In genomic region chr1:39943471-39944290, GRCh38 we compare ENCODE assay signal across 2 cellular contexts.
TF ChIP-seq lines count a peak whose summit lies in the region.

No MANE protein-coding gene starts in this region.

TF ChIP-seq in GM23338, 12 proteins besides CTCF, POLR2A, EP300 and RAD21:
- no peak for TF ChIP-seq CREB1 (CRISPR knock-in tag; IDR thresholded peaks at IDR 0.05; ENCODE audit: low read depth)
- no peak for TF ChIP-seq REST (IDR thresholded peaks at IDR 0.05; ENCODE audit: unreplicated experiment)
- no peak for TF ChIP-seq STAT1 (IDR thresholded peaks at IDR 0.05; ENCODE audit: unreplicated experiment)
- no peak for TF ChIP-seq EZH2phosphoT487 (IDR thresholded peaks at IDR 0.05; ENCODE audit: unreplicated experiment)
- no peak for TF ChIP-seq POLR2AphosphoS5 (IDR thresholded peaks at IDR 0.05; ENCODE audit: low read depth)
- no peak for TF ChIP-seq ZNF331 (CRISPR knock-in tag; IDR thresholded peaks at IDR 0.05; ENCODE audit: low read depth)
- TF ChIP-seq, protein P1, sequence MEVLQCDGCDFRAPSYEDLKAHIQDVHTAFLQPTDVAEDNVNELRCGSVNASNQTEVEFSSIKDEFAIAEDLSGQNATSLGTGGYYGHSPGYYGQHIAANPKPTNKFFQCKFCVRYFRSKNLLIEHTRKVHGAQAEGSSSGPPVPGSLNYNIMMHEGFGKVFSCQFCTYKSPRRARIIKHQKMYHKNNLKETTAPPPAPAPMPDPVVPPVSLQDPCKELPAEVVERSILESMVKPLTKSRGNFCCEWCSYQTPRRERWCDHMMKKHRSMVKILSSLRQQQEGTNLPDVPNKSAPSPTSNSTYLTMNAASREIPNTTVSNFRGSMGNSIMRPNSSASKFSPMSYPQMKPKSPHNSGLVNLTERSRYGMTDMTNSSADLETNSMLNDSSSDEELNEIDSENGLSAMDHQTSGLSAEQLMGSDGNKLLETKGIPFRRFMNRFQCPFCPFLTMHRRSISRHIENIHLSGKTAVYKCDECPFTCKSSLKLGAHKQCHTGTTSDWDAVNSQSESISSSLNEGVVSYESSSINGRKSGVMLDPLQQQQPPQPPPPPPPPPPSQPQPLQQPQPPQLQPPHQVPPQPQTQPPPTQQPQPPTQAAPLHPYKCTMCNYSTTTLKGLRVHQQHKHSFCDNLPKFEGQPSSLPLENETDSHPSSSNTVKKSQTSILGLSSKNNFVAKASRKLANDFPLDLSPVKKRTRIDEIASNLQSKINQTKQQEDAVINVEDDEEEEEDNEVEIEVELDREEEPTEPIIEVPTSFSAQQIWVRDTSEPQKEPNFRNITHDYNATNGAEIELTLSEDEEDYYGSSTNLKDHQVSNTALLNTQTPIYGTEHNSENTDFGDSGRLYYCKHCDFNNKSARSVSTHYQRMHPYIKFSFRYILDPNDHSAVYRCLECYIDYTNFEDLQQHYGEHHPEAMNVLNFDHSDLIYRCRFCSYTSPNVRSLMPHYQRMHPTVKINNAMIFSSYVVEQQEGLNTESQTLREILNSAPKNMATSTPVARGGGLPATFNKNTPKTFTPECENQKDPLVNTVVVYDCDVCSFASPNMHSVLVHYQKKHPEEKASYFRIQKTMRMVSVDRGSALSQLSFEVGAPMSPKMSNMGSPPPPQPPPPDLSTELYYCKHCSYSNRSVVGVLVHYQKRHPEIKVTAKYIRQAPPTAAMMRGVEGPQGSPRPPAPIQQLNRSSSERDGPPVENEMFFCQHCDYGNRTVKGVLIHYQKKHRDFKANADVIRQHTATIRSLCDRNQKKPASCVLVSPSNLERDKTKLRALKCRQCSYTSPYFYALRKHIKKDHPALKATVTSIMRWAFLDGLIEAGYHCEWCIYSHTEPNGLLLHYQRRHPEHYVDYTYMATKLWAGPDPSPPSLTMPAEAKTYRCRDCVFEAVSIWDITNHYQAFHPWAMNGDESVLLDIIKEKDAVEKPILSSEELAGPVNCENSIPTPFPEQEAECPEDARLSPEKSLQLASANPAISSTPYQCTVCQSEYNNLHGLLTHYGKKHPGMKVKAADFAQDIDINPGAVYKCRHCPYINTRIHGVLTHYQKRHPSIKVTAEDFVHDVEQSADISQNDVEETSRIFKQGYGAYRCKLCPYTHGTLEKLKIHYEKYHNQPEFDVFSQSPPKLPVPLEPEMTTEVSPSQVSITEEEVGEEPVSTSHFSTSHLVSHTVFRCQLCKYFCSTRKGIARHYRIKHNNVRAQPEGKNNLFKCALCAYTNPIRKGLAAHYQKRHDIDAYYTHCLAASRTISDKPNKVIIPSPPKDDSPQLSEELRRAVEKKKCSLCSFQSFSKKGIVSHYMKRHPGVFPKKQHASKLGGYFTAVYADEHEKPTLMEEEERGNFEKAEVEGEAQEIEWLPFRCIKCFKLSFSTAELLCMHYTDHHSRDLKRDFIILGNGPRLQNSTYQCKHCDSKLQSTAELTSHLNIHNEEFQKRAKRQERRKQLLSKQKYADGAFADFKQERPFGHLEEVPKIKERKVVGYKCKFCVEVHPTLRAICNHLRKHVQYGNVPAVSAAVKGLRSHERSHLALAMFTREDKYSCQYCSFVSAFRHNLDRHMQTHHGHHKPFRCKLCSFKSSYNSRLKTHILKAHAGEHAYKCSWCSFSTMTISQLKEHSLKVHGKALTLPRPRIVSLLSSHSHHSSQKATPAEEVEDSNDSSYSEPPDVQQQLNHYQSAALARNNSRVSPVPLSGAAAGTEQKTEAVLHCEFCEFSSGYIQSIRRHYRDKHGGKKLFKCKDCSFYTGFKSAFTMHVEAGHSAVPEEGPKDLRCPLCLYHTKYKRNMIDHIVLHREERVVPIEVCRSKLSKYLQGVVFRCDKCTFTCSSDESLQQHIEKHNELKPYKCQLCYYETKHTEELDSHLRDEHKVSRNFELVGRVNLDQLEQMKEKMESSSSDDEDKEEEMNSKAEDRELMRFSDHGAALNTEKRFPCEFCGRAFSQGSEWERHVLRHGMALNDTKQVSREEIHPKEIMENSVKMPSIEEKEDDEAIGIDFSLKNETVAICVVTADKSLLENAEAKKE (CRISPR knock-in tag; IDR thresholded peaks at IDR 0.05), result no peak
- TF ChIP-seq JUNB (IDR thresholded peaks at IDR 0.05; ENCODE audit: unreplicated experiment), result no peak
- TF ChIP-seq NANOG (IDR thresholded peaks at IDR 0.05; ENCODE audit: borderline replicate concordance), result no peak
- TF ChIP-seq ZNF114 (CRISPR knock-in tag; IDR thresholded peaks at IDR 0.05), result no peak
- no peak for TF ChIP-seq EZH2 (IDR thresholded peaks at IDR 0.05; ENCODE audit: low read depth, unreplicated experiment)
- TF ChIP-seq, protein P2, sequence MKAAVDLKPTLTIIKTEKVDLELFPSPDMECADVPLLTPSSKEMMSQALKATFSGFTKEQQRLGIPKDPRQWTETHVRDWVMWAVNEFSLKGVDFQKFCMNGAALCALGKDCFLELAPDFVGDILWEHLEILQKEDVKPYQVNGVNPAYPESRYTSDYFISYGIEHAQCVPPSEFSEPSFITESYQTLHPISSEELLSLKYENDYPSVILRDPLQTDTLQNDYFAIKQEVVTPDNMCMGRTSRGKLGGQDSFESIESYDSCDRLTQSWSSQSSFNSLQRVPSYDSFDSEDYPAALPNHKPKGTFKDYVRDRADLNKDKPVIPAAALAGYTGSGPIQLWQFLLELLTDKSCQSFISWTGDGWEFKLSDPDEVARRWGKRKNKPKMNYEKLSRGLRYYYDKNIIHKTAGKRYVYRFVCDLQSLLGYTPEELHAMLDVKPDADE (IDR thresholded peaks at IDR 0.05), result no peak
TF ChIP-seq in GM23338: peak in this region for 0.

TF ChIP-seq in K562, 482 proteins besides CTCF, POLR2A, EP300 and RAD21:
- no peak for TF ChIP-seq BMI1 (IDR thresholded peaks at IDR 0.05; ENCODE audit: low read length)
- no peak for TF ChIP-seq CREB3L1 (IDR thresholded peaks at IDR 0.05; ENCODE audit: borderline replicate concordance, low read depth)
- no peak for TF ChIP-seq ZEB2 (IDR thresholded peaks at IDR 0.05)
- no peak for TF ChIP-seq HCFC1 (IDR thresholded peaks at IDR 0.05; ENCODE audit: low read depth, low read length)
- no peak for TF ChIP-seq MNT (conservative IDR thresholded peaks at IDR 0.05)
- no peak for TF ChIP-seq PHF8 (IDR thresholded peaks at IDR 0.05; ENCODE audit: borderline replicate concordance, low read length)
- TF ChIP-seq ZNF354B (CRISPR knock-in tag; IDR thresholded peaks at IDR 0.05), result no peak
- TF ChIP-seq ZNF384 (IDR thresholded peaks at IDR 0.05; ENCODE audit: low read depth, low read length), result 0 out of 2 replicates have a peak, but pooled peaks have one; percentile 13
